1 cellular context compared by ENCODE assay signal in genomic region chr7:73595358-73595757, GRCh38.
A peak's percentile ranks its signal among the peaks of the same experiment; 100 is the strongest.
TF ChIP-seq lines count a peak whose summit lies in the region.

No MANE protein-coding gene starts in this region.

TF ChIP-seq in K562, 482 proteins besides CTCF, POLR2A, EP300 and RAD21:
- no peak for TF ChIP-seq ZNF146 (CRISPR knock-in tag; IDR thresholded peaks at IDR 0.05; ENCODE audit: unreplicated experiment)
- TF ChIP-seq, protein P1, sequence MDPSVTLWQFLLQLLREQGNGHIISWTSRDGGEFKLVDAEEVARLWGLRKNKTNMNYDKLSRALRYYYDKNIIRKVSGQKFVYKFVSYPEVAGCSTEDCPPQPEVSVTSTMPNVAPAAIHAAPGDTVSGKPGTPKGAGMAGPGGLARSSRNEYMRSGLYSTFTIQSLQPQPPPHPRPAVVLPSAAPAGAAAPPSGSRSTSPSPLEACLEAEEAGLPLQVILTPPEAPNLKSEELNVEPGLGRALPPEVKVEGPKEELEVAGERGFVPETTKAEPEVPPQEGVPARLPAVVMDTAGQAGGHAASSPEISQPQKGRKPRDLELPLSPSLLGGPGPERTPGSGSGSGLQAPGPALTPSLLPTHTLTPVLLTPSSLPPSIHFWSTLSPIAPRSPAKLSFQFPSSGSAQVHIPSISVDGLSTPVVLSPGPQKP (CRISPR knock-in tag; IDR thresholded peaks at IDR 0.05): no peak
- TF ChIP-seq POLR2G (IDR thresholded peaks at IDR 0.05; ENCODE audit: low read depth, low read length): peak; percentile 60
- TF ChIP-seq FOXJ3 (CRISPR knock-in tag; IDR thresholded peaks at IDR 0.05): no peak
- no peak for TF ChIP-seq ZNF41 (CRISPR knock-in tag; conservative IDR thresholded peaks at IDR 0.05)
- TF ChIP-seq ETS2 (tag; IDR thresholded peaks at IDR 0.05; ENCODE audit: borderline replicate concordance, poor library complexity, severe bottlenecking): no peak
- TF ChIP-seq ZNF740 (CRISPR knock-in tag; IDR thresholded peaks at IDR 0.05): no peak
- no peak for TF ChIP-seq ZNF740 (tag; IDR thresholded peaks at IDR 0.05)
- TF ChIP-seq ZBTB1 (CRISPR knock-in tag; IDR thresholded peaks at IDR 0.05; ENCODE audit: borderline replicate concordance, low read depth): no peak
